18 cellular contexts compared by ENCODE assay signal in the genomic region with DNA sequence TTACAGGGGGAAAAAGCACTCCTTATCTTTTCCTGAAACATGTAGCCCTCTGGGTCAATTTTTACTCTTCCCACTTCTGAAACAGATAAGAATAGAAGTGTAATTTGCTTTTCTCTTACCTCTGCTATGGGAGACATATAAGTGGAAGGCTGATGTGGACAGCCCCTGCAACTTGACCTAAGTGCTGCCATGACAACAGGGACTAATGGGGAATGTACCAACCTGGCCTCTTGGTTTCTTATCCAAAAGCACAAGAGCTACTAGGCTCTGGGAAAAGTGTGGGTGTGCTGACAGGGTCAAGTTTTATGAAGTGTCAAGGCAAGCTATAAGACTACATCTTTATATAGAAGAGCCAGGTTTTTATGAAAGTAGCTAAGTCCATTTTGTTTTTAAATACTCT.
"Had no signal": no experiment of that assay in that cellular context is flagged by ENCODE, and none has a peak within 500 bp of the region (broad histone marks: within the 10 kb centered on the region; RNA-seq: fewer than 3 reads in every experiment).

No MANE protein-coding gene starts in this region.

- H3K9me3 Mint-ChIP-seq: activated CD4-positive, alpha-beta memory T cell treated with anti-CD3 and anti-CD28 coated beads, Interleukin-2, amount 10 ng/mL, durations not matched to agents 7 days and 5 days; activated CD4-positive, alpha-beta T cell treated with anti-CD3 and anti-CD28 coated beads, Interleukin-2, amount 10 ng/mL, durations not matched to agents 24 days and 14 days had no signal

- H3K4me3 Mint-ChIP-seq: activated CD4-positive, alpha-beta memory T cell treated with anti-CD3 and anti-CD28 coated beads, Interleukin-2, amount 10 ng/mL, durations not matched to agents 7 days and 5 days; activated CD4-positive, alpha-beta T cell treated with anti-CD3 and anti-CD28 coated beads, Interleukin-2, amount 10 ng/mL, durations not matched to agents 24 days and 14 days; activated naive CD4-positive, alpha-beta T cell treated with anti-CD3 and anti-CD28 coated beads, Interleukin-2, amount 10 ng/mL, durations not matched to agents 7 days and 5 days; natural killer cell; stimulated activated naive CD8-positive, alpha-beta T cell treated with anti-CD3 and anti-CD28 coated beads, Interleukin-15, amount 100 ng/mL, for 72 hours had no signal

- H3K4me3 ChIP-seq: left ventricle myocardium inferior, ovary, prostate gland, tibial artery had no signal

- H3K4me1 Mint-ChIP-seq: activated CD4-positive, alpha-beta memory T cell treated with anti-CD3 and anti-CD28 coated beads, Interleukin-2, amount 10 ng/mL, durations not matched to agents 7 days and 5 days; activated CD4-positive, alpha-beta T cell treated with anti-CD3 and anti-CD28 coated beads, Interleukin-2, amount 10 ng/mL, durations not matched to agents 24 days and 14 days; activated naive CD4-positive, alpha-beta T cell treated with anti-CD3 and anti-CD28 coated beads, Interleukin-2, amount 10 ng/mL, durations not matched to agents 7 days and 5 days; natural killer cell; stimulated activated naive CD8-positive, alpha-beta T cell treated with anti-CD3 and anti-CD28 coated beads, Interleukin-15, amount 100 ng/mL, for 72 hours had no signal

- ATAC-seq: activated CD4-positive, CD25-positive, alpha-beta regulatory T cell treated with anti-CD3 and anti-CD28 coated beads, Interleukin-2, amount 50 U/mL, for 24 hours; natural killer cell; stimulated activated naive CD8-positive, alpha-beta T cell treated with anti-CD3 and anti-CD28 coated beads, Interleukin-15, amount 100 ng/mL, for 72 hours had no signal

- H3K36me3 Mint-ChIP-seq: activated naive CD4-positive, alpha-beta T cell treated with anti-CD3 and anti-CD28 coated beads, Interleukin-2, amount 10 ng/mL, durations not matched to agents 7 days and 5 days had no signal

- DNase-seq: activated CD4-positive, alpha-beta memory T cell treated with anti-CD3 and anti-CD28 coated beads, Interleukin-2, amount 10 ng/mL, durations not matched to agents 7 days and 5 days; activated CD4-positive, alpha-beta T cell treated with anti-CD3 and anti-CD28 coated beads, Interleukin-2, amount 10 ng/mL, durations not matched to agents 24 days and 14 days; activated effector memory CD4-positive, alpha-beta T cell treated with anti-CD3 and anti-CD28 coated beads, Interleukin-2, amount 50 U/mL, for 16 hours; activated naive CD4-positive, alpha-beta T cell treated with anti-CD3 and anti-CD28 coated beads, Interleukin-2, amount 10 ng/mL, durations not matched to agents 7 days and 5 days; cerebellar nuclear complex; foreskin melanocyte; glutamatergic neuron; hippocampal formation; kidney glomerular epithelial cell; left ventricle myocardium inferior; natural killer cell; ovary; stimulated activated CD4-positive, alpha-beta T cell treated with anti-CD3 and anti-CD28 coated beads, Interleukin-4, amount 100 ng/mL, for 24 hours; stimulated activated naive CD8-positive, alpha-beta T cell treated with anti-CD3 and anti-CD28 coated beads, Interleukin-15, amount 100 ng/mL, for 72 hours; T-helper 1 cell; tibial artery had no signal

- H3K27ac Mint-ChIP-seq: activated CD4-positive, alpha-beta memory T cell treated with anti-CD3 and anti-CD28 coated beads, Interleukin-2, amount 10 ng/mL, durations not matched to agents 7 days and 5 days; activated CD4-positive, alpha-beta T cell treated with anti-CD3 and anti-CD28 coated beads, Interleukin-2, amount 10 ng/mL, durations not matched to agents 24 days and 14 days; activated naive CD4-positive, alpha-beta T cell treated with anti-CD3 and anti-CD28 coated beads, Interleukin-2, amount 10 ng/mL, durations not matched to agents 7 days and 5 days; natural killer cell; stimulated activated naive CD8-positive, alpha-beta T cell treated with anti-CD3 and anti-CD28 coated beads, Interleukin-15, amount 100 ng/mL, for 72 hours had no signal
